Comparison of ENCODE assay signal across 13 cellular contexts in the genomic region with DNA sequence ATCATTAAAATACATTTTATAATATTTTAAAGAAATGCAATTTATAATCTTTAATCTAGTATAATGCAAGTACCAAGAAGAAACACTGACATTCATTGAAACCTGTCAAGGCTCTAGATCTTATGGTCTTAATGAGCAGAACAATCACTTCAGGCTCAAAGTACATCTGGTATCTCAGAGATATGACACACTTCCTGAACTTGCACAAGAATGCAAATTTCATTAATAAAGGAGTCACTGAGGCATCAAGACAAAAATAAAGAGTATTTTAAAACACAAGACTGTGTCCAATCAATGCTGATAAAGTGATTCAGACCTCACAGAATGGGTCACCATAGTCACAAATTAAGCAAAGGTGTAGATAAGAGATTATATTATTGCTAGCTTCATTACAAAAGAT.
"Had no signal": no experiment of that assay in that cellular context is flagged by ENCODE, and none has a peak within 500 bp of the region (broad histone marks: within the 10 kb centered on the region; RNA-seq: fewer than 3 reads in every experiment).

No MANE protein-coding gene starts in this region.

- H3K4me3 Mint-ChIP-seq: activated naive CD4-positive, alpha-beta T cell treated with anti-CD3 and anti-CD28 coated beads, Interleukin-2, amount 10 ng/mL, durations not matched to agents 7 days and 5 days; dendritic cell treated with granulocyte-macrophage colony-stimulating factor and Interleukin-4, amounts not matched to agents 40 ng/mL and 50 ng/mL, for 4 days; neural crest cell; stimulated activated naive CD8-positive, alpha-beta T cell treated with anti-CD3 and anti-CD28 coated beads, Interleukin-15, amount 100 ng/mL, for 72 hours; T-helper 1 cell treated with Interleukin-12 subunit alpha and Interleukin-12 subunit beta and Interleukin-4 antibody, amounts not matched to agents 30 μg/mL and 1 μg/mL, for 36 hours; WTC11 had no signal

- H3K4me3 ChIP-seq: body of pancreas, gastrocnemius medialis, testis, upper lobe of right lung had no signal

- H3K27ac Mint-ChIP-seq: activated naive CD4-positive, alpha-beta T cell treated with anti-CD3 and anti-CD28 coated beads, Interleukin-2, amount 10 ng/mL, durations not matched to agents 7 days and 5 days; dendritic cell treated with granulocyte-macrophage colony-stimulating factor and Interleukin-4, amounts not matched to agents 40 ng/mL and 50 ng/mL, for 4 days; stimulated activated naive CD8-positive, alpha-beta T cell treated with anti-CD3 and anti-CD28 coated beads, Interleukin-15, amount 100 ng/mL, for 72 hours; T-helper 1 cell treated with Interleukin-12 subunit alpha and Interleukin-12 subunit beta and Interleukin-4 antibody, amounts not matched to agents 30 μg/mL and 1 μg/mL, for 36 hours; WTC11 had no signal

- H3K4me1 Mint-ChIP-seq: neural crest cell had no signal

- H3K27ac ChIP-seq: body of pancreas, gastrocnemius medialis, testis, upper lobe of right lung had no signal

- H3K27me3 Mint-ChIP-seq: activated naive CD4-positive, alpha-beta T cell treated with anti-CD3 and anti-CD28 coated beads, Interleukin-2, amount 10 ng/mL, durations not matched to agents 7 days and 5 days; dendritic cell treated with granulocyte-macrophage colony-stimulating factor and Interleukin-4, amounts not matched to agents 40 ng/mL and 50 ng/mL, for 4 days; stimulated activated naive CD8-positive, alpha-beta T cell treated with anti-CD3 and anti-CD28 coated beads, Interleukin-15, amount 100 ng/mL, for 72 hours had no signal

- DNase-seq: activated CD4-positive, alpha-beta T cell treated with anti-CD3 and anti-CD28 coated beads for 48 hours; activated naive CD4-positive, alpha-beta T cell treated with anti-CD3 and anti-CD28 coated beads, Interleukin-2, amount 10 ng/mL, durations not matched to agents 7 days and 5 days; body of pancreas; erythroblast; gastrocnemius medialis; stimulated activated CD4-positive, alpha-beta T cell treated with anti-CD3 and anti-CD28 coated beads, Interleukin-4, amount 100 ng/mL, for 24 hours; stimulated activated naive CD8-positive, alpha-beta T cell treated with anti-CD3 and anti-CD28 coated beads, Interleukin-15, amount 100 ng/mL, for 72 hours; testis; upper lobe of right lung had no signal

- H3K4me1 ChIP-seq: body of pancreas, gastrocnemius medialis, testis, upper lobe of right lung had no signal

- H3K9me3 ChIP-seq: body of pancreas, gastrocnemius medialis, testis, upper lobe of right lung had no signal

- H3K9me3 Mint-ChIP-seq: activated naive CD4-positive, alpha-beta T cell treated with anti-CD3 and anti-CD28 coated beads, Interleukin-2, amount 10 ng/mL, durations not matched to agents 7 days and 5 days; neural crest cell; T-helper 1 cell treated with Interleukin-12 subunit alpha and Interleukin-12 subunit beta and Interleukin-4 antibody, amounts not matched to agents 30 μg/mL and 1 μg/mL, for 36 hours; WTC11 had no signal

- H3K27me3 ChIP-seq: body of pancreas, gastrocnemius medialis, testis, upper lobe of right lung had no signal

- H3K36me3 ChIP-seq: gastrocnemius medialis, upper lobe of right lung had no signal

- H3K36me3 Mint-ChIP-seq: WTC11 had no signal
